In the genomic region with DNA sequence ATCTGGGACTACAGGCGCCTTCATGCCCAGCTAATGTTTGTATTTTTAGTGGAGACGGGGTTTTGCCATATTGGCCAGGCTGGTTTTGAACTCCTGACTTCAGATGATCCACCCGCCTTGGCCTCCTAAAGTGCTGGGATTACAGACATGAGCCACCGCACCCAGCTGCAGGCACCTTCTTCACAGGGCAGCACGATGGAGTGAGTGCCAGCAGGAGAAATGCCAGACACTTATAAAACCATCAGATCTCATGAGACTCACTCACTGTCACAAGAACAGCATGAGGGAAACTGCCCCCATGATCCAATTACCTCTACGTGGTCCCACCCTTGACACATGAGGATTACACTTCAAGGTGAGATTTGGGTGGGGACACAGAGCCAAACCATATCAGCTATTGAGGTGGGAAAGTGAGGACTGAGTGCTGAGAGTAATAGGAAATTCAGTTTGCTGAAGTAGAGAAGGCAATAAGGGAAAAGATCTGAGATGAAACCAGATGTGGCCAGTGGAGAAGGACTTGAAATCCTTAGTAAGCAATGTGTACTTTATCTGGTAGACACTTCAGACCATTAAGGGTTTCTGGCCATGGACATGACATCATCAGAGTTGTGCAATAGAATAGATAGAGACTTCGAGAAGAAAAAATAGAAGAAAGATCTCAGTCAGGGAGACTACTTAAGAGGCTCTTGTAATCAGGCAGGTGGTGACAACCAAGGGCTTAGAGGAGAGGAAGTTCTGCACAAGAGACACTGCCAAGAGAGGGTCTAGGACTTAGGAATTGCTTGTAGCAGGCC, we compare ENCODE assay signal across 1 cellular context.
A peak's percentile ranks its signal among the peaks of the same experiment; 100 is the strongest.
TF ChIP-seq lines count a peak whose summit lies in the region.

No MANE protein-coding gene starts in this region.

TF ChIP-seq in HepG2, 621 proteins besides CTCF, POLR2A, EP300 and RAD21:
- TF ChIP-seq ATF7 (IDR thresholded peaks at IDR 0.05): peak; percentile 47
- no peak for TF ChIP-seq ATF7 (CRISPR knock-in tag; IDR thresholded peaks at IDR 0.05)
- TF ChIP-seq NFE2L1 (CRISPR knock-in tag; IDR thresholded peaks at IDR 0.05; ENCODE audit: borderline replicate concordance): no peak
